1 cellular context compared by ENCODE assay signal in genomic region chr4:129093173-129093974, GRCh38.
A peak's percentile ranks its signal among the peaks of the same experiment; 100 is the strongest.
TF ChIP-seq lines count a peak whose summit lies in the region.

Gene SCLT1 (minus strand): TSS chr4:129093539. CDS start chr4:129093103, 436 bp downstream.

TF ChIP-seq in K562, 482 proteins besides CTCF, POLR2A, EP300 and RAD21 (continued from another document):
- TF ChIP-seq GABPB2 (CRISPR knock-in tag; conservative IDR thresholded peaks at IDR 0.05), result no peak
- TF ChIP-seq ZNF23 (CRISPR knock-in tag; IDR thresholded peaks at IDR 0.05), result no peak
- no peak for TF ChIP-seq MEF2A (IDR thresholded peaks at IDR 0.05; ENCODE audit: control insufficient read depth, low read depth, low read length)
- TF ChIP-seq KLF16 (IDR thresholded peaks at IDR 0.05), result no peak
- TF ChIP-seq ZNF584 (CRISPR knock-in tag; IDR thresholded peaks at IDR 0.05; ENCODE audit: low read depth), result no peak
- peak; percentile 97 for TF ChIP-seq CREM (IDR thresholded peaks at IDR 0.05; ENCODE audit: low read depth)
- TF ChIP-seq ZMIZ1 (IDR thresholded peaks at IDR 0.05; ENCODE audit: low read depth in 2 of 2, low read length in 2 of 2), result no peak
- no peak; the same call in 1 of the 2 replicates for TF ChIP-seq LEF1 (IDR thresholded peaks at IDR 0.05)
- no peak for TF ChIP-seq ZBTB34 (CRISPR knock-in tag; IDR thresholded peaks at IDR 0.05)
- TF ChIP-seq MAX (CRISPR knock-in tag; IDR thresholded peaks at IDR 0.05), result peak; percentile 83
- TF ChIP-seq SMARCA4 (IDR thresholded peaks at IDR 0.05), result peak; percentile 19; the same call in 1 of the 2 replicates
- TF ChIP-seq ZNF449 (CRISPR knock-in tag; IDR thresholded peaks at IDR 0.05), result no peak
- TF ChIP-seq XRCC5 (IDR thresholded peaks at IDR 0.05; ENCODE audit: low read depth, low read length), result no peak
- peak; percentile 85 for TF ChIP-seq KDM5B (IDR thresholded peaks at IDR 0.05; ENCODE audit: insufficient replicate concordance, low read depth, low read length)
- TF ChIP-seq NBN (IDR thresholded peaks at IDR 0.05; ENCODE audit: low read depth), result peak; percentile 77
- no peak for TF ChIP-seq DLX4 (CRISPR knock-in tag; IDR thresholded peaks at IDR 0.05)
- peak; percentile 10; the same call in 1 of the 2 replicates for TF ChIP-seq KLF1 (tag; IDR thresholded peaks at IDR 0.05)
- peak; percentile 85; the same call in 1 of the 2 replicates for TF ChIP-seq AFF4 (CRISPR knock-in tag; IDR thresholded peaks at IDR 0.05)
- TF ChIP-seq FOXK1 (CRISPR knock-in tag; IDR thresholded peaks at IDR 0.05; ENCODE audit: borderline replicate concordance), result no peak; the same call in 1 of the 2 replicates
- peak; percentile 97 for TF ChIP-seq RBFOX2 (IDR thresholded peaks at IDR 0.05; ENCODE audit: low read depth, low read length)
- TF ChIP-seq TARDBP (IDR thresholded peaks at IDR 0.05), result no peak
- TF ChIP-seq ZNF324 (CRISPR knock-in tag; IDR thresholded peaks at IDR 0.05), result no peak
- no peak for TF ChIP-seq SMAD2 (IDR thresholded peaks at IDR 0.05; ENCODE audit: low read depth, low read length)
- TF ChIP-seq IFI16 (CRISPR knock-in tag; IDR thresholded peaks at IDR 0.05), result no peak
- 0 out of 2 replicates have a peak, but pooled peaks have one; percentile 66 for TF ChIP-seq HMGXB4 (CRISPR knock-in tag; IDR thresholded peaks at IDR 0.05)
- 0 out of 2 replicates have a peak, but pooled peaks have one; percentile 22 for TF ChIP-seq GTF2F1 (IDR thresholded peaks at IDR 0.05; ENCODE audit: low read depth, low read length)
- no peak for TF ChIP-seq ZNF3 (CRISPR knock-in tag; IDR thresholded peaks at IDR 0.05)
- no peak for TF ChIP-seq ZNF253 (CRISPR knock-in tag; conservative IDR thresholded peaks at IDR 0.05)
- TF ChIP-seq CHCHD3 (CRISPR knock-in tag; IDR thresholded peaks at IDR 0.05), result no peak
- no peak for TF ChIP-seq BDP1 (IDR thresholded peaks at IDR 0.05; ENCODE audit: insufficient read depth, insufficient read length)
- no peak for TF ChIP-seq SREBF2 (CRISPR knock-in tag; IDR thresholded peaks at IDR 0.05)
- TF ChIP-seq SIRT6 (IDR thresholded peaks at IDR 0.05; ENCODE audit: low read depth, low read length), result no peak
- no peak for TF ChIP-seq DEAF1 (CRISPR knock-in tag; IDR thresholded peaks at IDR 0.05)
- peak; percentile 99 for TF ChIP-seq CEBPB (tag; IDR thresholded peaks at IDR 0.05)
- TF ChIP-seq ZBTB9 (CRISPR knock-in tag; IDR thresholded peaks at IDR 0.05), result peak; percentile 53
